Comparison of ENCODE assay signal across 24 cellular contexts in genomic region chr11:58003591-58003990, GRCh38. TPM values are rescaled to one million over a fixed set of nuclear protein-coding genes. Genes with fewer than 3 reads are reported as not detected.
DNase-seq lines count a peak whose midpoint lies in the region; ATAC-seq, FAIRE-seq and TF ChIP-seq lines count a peak whose summit lies in the region.
"Had no signal": no experiment of that assay in that cellular context is flagged by ENCODE, and none has a peak within 500 bp of the region (broad histone marks: within the 10 kb centered on the region; RNA-seq: fewer than 3 reads in every experiment).

No MANE protein-coding gene starts in this region.

- intact Hi-C loops in left ventricle myocardium inferior (cut with micrococcal nuclease): no loop called here
- intact Hi-C loops in left ventricle myocardium superior (cut with micrococcal nuclease): loop anchor here (5.0 kb wide), 1 partner anchor 171 kb away; no protein-coding TSS in a partner anchor
- intact Hi-C loops in pancreas (cut with DNase I): no loop called here
- intact Hi-C loops in head of caudate nucleus (cut with DNase I): no loop called here

- TF ChIP-seq POLR2A in upper lobe of left lung (IDR thresholded peaks at IDR 0.05): no peak

- TF ChIP-seq CTCF in left ventricle myocardium inferior (IDR thresholded peaks at IDR 0.05; ENCODE audit: borderline replicate concordance): no peak
- no peak for TF ChIP-seq CTCF in upper lobe of left lung (IDR thresholded peaks at IDR 0.05)
- no peak for TF ChIP-seq CTCF in pancreas (IDR thresholded peaks at IDR 0.05)

- DNase-seq in left ventricle myocardium inferior: no peak
- no peak for DNase-seq in left ventricle myocardium superior
- DNase-seq in dermis microvascular lymphatic vessel endothelial cell (ENCODE audit: low read depth in 2 of 2): peak; percentile 48 to 61
- DNase-seq in lung microvascular endothelial cell (ENCODE audit: low read depth in 2 of 2): peak; percentile 62 to 63
- no peak for DNase-seq in upper lobe of left lung
- no peak for DNase-seq in pancreas
- DNase-seq in NCI-H187 (lab: John Stamatoyannopoulos, UW): no peak
- no peak for DNase-seq in head of caudate nucleus
- DNase-seq: CD8-positive, alpha-beta T cell; COR-L47; DMS153; DMS79 treated with DMSO at 0.1 percent for 48 hours; EL had no signal

- H3K27ac ChIP-seq in left ventricle myocardium inferior (replicated peaks): peak overlapping the region; percentile 78
- peak overlapping the region; percentile 2 to 46 (median 22) for H3K27ac ChIP-seq in upper lobe of left lung
- no peak overlapping the region for H3K27ac ChIP-seq in pancreas

- TF ChIP-seq EP300 in upper lobe of left lung (IDR thresholded peaks at IDR 0.05): no peak

- no peak for ATAC-seq in left ventricle myocardium superior
- no peak for ATAC-seq in upper lobe of left lung (ENCODE audit: low FRiP score in 2 of 2)
- ATAC-seq in pancreas: no peak
- ATAC-seq: CD8-positive, alpha-beta T cell; HepG2 had no signal

- H3K9me3 ChIP-seq in left ventricle myocardium inferior (replicated peaks) (peaks cover 6% of the 10 kb centered on the region), upper lobe of left lung (no peaks in the 10 kb centered on the region), pancreas (no peaks in the 10 kb centered on the region)
- H3K9me3 ChIP-seq: HAP-1 had no signal

- H3K4me3 ChIP-seq in left ventricle myocardium inferior: no peak overlapping the region
- H3K4me3 ChIP-seq in upper lobe of left lung: no peak overlapping the region
- H3K4me3 ChIP-seq in pancreas: no peak overlapping the region
- H3K4me3 ChIP-seq: HAP-1 had no signal

- no peaks in the 10 kb centered on the region for H3K27me3 ChIP-seq in left ventricle myocardium inferior (ENCODE audit: low read depth)
- H3K27me3 ChIP-seq in upper lobe of left lung: no peaks in the 10 kb centered on the region
- H3K27me3 ChIP-seq in pancreas: no peaks in the 10 kb centered on the region

- H3K36me3 ChIP-seq in left ventricle myocardium inferior: no peaks in the 10 kb centered on the region
- H3K36me3 ChIP-seq in upper lobe of left lung: no peaks in the 10 kb centered on the region
- H3K36me3 ChIP-seq in pancreas: no peaks in the 10 kb centered on the region
- H3K36me3 ChIP-seq: HAP-1 had no signal

- H3K4me1 ChIP-seq in left ventricle myocardium inferior (peaks cover 29% of the 10 kb centered on the region), upper lobe of left lung (peaks cover 0 to 8% (median 2%) of the 10 kb centered on the region in 4 donors), pancreas (no peaks in the 10 kb centered on the region)
- H3K4me1 ChIP-seq: HAP-1 had no signal

- FAIRE-seq in pancreas (lab: Jason Lieb, UNC): no peak
- FAIRE-seq: D721Med, G401.6, GM12891, GM19239, H1, HepG2, HTR-8/SVneo had no signal

RNA-seq across cellular contexts. Expression of gene OR9Q1, which starts 20.1 kb away (rescaled TPM):
- not detected for total RNA-seq in left ventricle myocardium inferior
- total RNA-seq in left ventricle myocardium superior: not detected
- not detected in 2 replicates for total RNA-seq in dermis microvascular lymphatic vessel endothelial cell
- total RNA-seq in lung microvascular endothelial cell: not detected in 2 replicates
- not detected for total RNA-seq in upper lobe of left lung
- not detected for total RNA-seq in pancreas
- polyA plus RNA-seq in pancreas: not detected
- total RNA-seq: A172; CD8-positive, alpha-beta T cell; H1; HepG2 had no signal
- polyA plus RNA-seq: BJ, CD14-positive monocyte, H1, HepG2 had no signal

RNA-seq across cellular contexts. Expression of gene OR6Q1, which starts 27.2 kb away (rescaled TPM):
- total RNA-seq in left ventricle myocardium inferior: not detected
- not detected for total RNA-seq in left ventricle myocardium superior
- total RNA-seq in dermis microvascular lymphatic vessel endothelial cell: not detected in 2 replicates
- not detected in 2 replicates for total RNA-seq in lung microvascular endothelial cell
- not detected for total RNA-seq in upper lobe of left lung
- not detected for total RNA-seq in pancreas
- polyA plus RNA-seq in pancreas: not detected
- total RNA-seq: A172; CD8-positive, alpha-beta T cell; H1; HepG2 had no signal
- polyA plus RNA-seq: BJ, CD14-positive monocyte, H1, HepG2 had no signal

Comparison
In these comparisons a context has a peak if more than half of its experiments do, and no peak if none do; other contexts are left out.
1. DNase-seq: peak in dermis microvascular lymphatic vessel endothelial cell (2 of 2) and lung microvascular endothelial cell (2 of 2); none in left ventricle myocardium inferior (single experiment), left ventricle myocardium superior (single experiment), upper lobe of left lung (0 of 2), pancreas (0 of 6), NCI-H187 (0 of 2) and head of caudate nucleus (0 of 42).
2. H3K27ac ChIP-seq: peak in left ventricle myocardium inferior (single experiment) and upper lobe of left lung (4 of 4); none in pancreas (0 of 4).